In genomic region chr12:1993341-1993740, GRCh38 we compare ENCODE assay signal across 12 cellular contexts. TPM values are rescaled to one million over a fixed set of nuclear protein-coding genes. Genes with fewer than 3 reads are reported as not detected.
DNase-seq lines count a peak whose midpoint lies in the region; ATAC-seq and TF ChIP-seq lines count a peak whose summit lies in the region.
"Had no signal": no experiment of that assay in that cellular context is flagged by ENCODE, and none has a peak within 500 bp of the region (broad histone marks: within the 10 kb centered on the region; RNA-seq: fewer than 3 reads in every experiment).

No MANE protein-coding gene starts in this region.

- peaks cover 9% of the 10 kb centered on the region for H3K36me3 ChIP-seq in thoracic aorta

- no peak overlapping the region for H3K4me3 ChIP-seq in thoracic aorta

- no peaks in the 10 kb centered on the region for H3K27me3 ChIP-seq in thoracic aorta (replicated peaks; ENCODE audit: insufficient read depth)

- ATAC-seq in thoracic aorta (ENCODE audit: insufficient number of reproducible peaks, low FRiP score, low read depth) (peak; percentile 60), HG03097 (IDR thresholded peaks at IDR 0.05; ENCODE audit: low FRiP score, unreplicated experiment) (no peak), Right ventricle myocardium superior (ENCODE audit: poor library complexity) (no peak)

- TF ChIP-seq CTCF in thoracic aorta (IDR thresholded peaks at IDR 0.05): no peak

- H3K4me1 ChIP-seq in thoracic aorta (ENCODE audit: control insufficient read depth in 1 of 2, low read depth in 2 of 2): peaks cover 5 to 9% of the 10 kb centered on the region in 2 donors

- intact Hi-C loops in Right ventricle myocardium superior (cut with DNase I): no loop called here

- DNase-seq in SIG-M5 treated with dmso at 0.1 percent for 504 hours (lab: John Stamatoyannopoulos, UW; ENCODE audit: unreplicated experiment): peak; percentile 27
- no peak for DNase-seq in SIG-M5 (lab: John Stamatoyannopoulos, UW)
- peak; percentile 29 to 65 for DNase-seq in SW 1271 (lab: John Stamatoyannopoulos, UW)
- peak; percentile 78 for DNase-seq in fibroblast of the conjunctiva (ENCODE audit: low read depth)
- DNase-seq in thoracic aorta (ENCODE audit: low spot score): no peak
- DNase-seq in NCI-H510A treated with DMSO at 0.1 percent for 48 hours (lab: John Stamatoyannopoulos, UW): no peak
- no peak for DNase-seq in Right ventricle myocardium superior
- DNase-seq: activated CD4-positive, alpha-beta T cell treated with anti-CD3 and anti-CD28 coated beads, Interleukin-2, amount 50 U/mL, for 48 hours; NCI-H526 treated with DMSO at 0.1 percent for 48 hours; posterior cingulate gyrus had no signal

- H3K27ac ChIP-seq in thoracic aorta: peak overlapping the region in 1 of 2 donors; percentile 29
- H3K27ac ChIP-seq: 22Rv1 had no signal

- no peaks in the 10 kb centered on the region for H3K9me3 ChIP-seq in thoracic aorta

RNA-seq across cellular contexts. Expression of gene DCP1B, which starts 10.9 kb away (rescaled TPM):
- total RNA-seq in thoracic aorta (10 to 100 TPM; 16.6 to 19.5 TPM), Right ventricle myocardium superior (1.6 TPM)

RNA-seq across cellular contexts. Expression of gene CACNA1C, which starts 59.4 kb away (rescaled TPM):
- 100 to 1,000 TPM in 1 of 2 donors, 10 to 100 TPM in 1; 70.0 to 127 TPM for total RNA-seq in thoracic aorta
- 151 TPM for total RNA-seq in Right ventricle myocardium superior

Comparison
In these comparisons a context has a peak if more than half of its experiments do, and no peak if none do; other contexts are left out.
1. DNase-seq: peak in SIG-M5 treated with dmso at 0.1 percent for 504 hours (single experiment), SW 1271 (2 of 2) and fibroblast of the conjunctiva (single experiment); none in SIG-M5 (single experiment), thoracic aorta (single experiment), NCI-H510A treated with DMSO at 0.1 percent for 48 hours (single experiment) and Right ventricle myocardium superior (single experiment).